ENCODE assay signal across 30 cellular contexts in the genomic region with DNA sequence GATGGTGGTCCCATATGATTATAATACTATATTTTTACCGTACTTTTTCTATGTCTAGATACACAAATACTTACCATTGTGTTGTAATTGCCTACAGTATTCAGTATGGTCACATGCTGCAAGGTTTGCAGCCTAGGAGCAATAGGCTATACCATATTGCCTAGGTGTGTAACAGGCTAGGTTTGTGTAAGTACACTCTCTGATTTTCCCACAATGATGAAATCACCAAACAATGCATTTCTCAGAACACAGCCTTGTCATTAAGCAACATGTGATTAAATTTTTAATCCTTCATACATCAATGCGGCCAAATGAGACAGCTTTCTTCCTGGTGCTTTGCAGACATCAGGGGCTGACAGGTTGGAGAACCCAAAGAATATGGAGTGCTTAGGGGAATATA. TPM values are rescaled to one million over a fixed set of nuclear protein-coding genes. Genes with fewer than 3 reads are reported as not detected.
"Had no signal": no experiment of that assay in that cellular context is flagged by ENCODE, and none has a peak within 500 bp of the region (broad histone marks: within the 10 kb centered on the region; RNA-seq: fewer than 3 reads in every experiment).

No MANE protein-coding gene starts in this region.

- H3K36me3 ChIP-seq: colonic mucosa, esophagus squamous epithelium, lower lobe of right lung, pancreas, suprapubic skin, transverse colon, upper lobe of right lung, uterus had no signal

- H3K36me3 Mint-ChIP-seq: naive thymus-derived CD8-positive, alpha-beta T cell had no signal

- H3K9me3 Mint-ChIP-seq: dendritic cell treated with granulocyte-macrophage colony-stimulating factor and Interleukin-4, amounts not matched to agents 40 ng/mL and 50 ng/mL, for 4 days; endodermal cell; naive thymus-derived CD8-positive, alpha-beta T cell; nephron progenitor cell; stimulated activated naive CD8-positive, alpha-beta T cell treated with anti-CD3 and anti-CD28 coated beads, Interleukin-15, amount 100 ng/mL, for 72 hours had no signal

- H3K4me3 ChIP-seq: colonic mucosa, esophagus squamous epithelium, lower lobe of right lung, pancreas, smooth muscle cell, suprapubic skin, transverse colon, upper lobe of right lung, uterus had no signal

- H3K27ac Mint-ChIP-seq: dendritic cell treated with granulocyte-macrophage colony-stimulating factor and Interleukin-4, amounts not matched to agents 40 ng/mL and 50 ng/mL, for 4 days; endodermal cell; naive thymus-derived CD8-positive, alpha-beta T cell; nephron progenitor cell had no signal

- DNase-seq: colonic mucosa; effector CD8-positive, alpha-beta T cell; endodermal cell; esophagus squamous epithelium; foreskin melanocyte; left ventricle myocardium superior; lower lobe of right lung; naive thymus-derived CD8-positive, alpha-beta T cell; nephron progenitor cell; nucleus accumbens; pancreas; retina; stimulated activated CD4-positive, alpha-beta T cell treated with anti-CD3 and anti-CD28 coated beads, Interleukin-12 subunit alpha, Interleukin-12 subunit beta, amount 100 ng/mL, for 4 hours; stimulated activated CD4-positive, alpha-beta T cell treated with anti-CD3 and anti-CD28 coated beads, Interleukin-1b, Interleukin-23, amount 100 ng/mL, for 48 hours; stimulated activated CD4-positive, alpha-beta T cell treated with anti-CD3 and anti-CD28 coated beads, Interleukin-4, amount 100 ng/mL, for 1 hour; stimulated activated CD8-positive, alpha-beta memory T cell treated with anti-CD3 and anti-CD28 coated beads, Interleukin-4, amount 100 ng/mL, for 48 hours; stimulated activated naive CD4-positive, alpha-beta T cell; stimulated activated naive CD8-positive, alpha-beta T cell treated with anti-CD3 and anti-CD28 coated beads, Interleukin-15, amount 100 ng/mL, for 72 hours; transverse colon; upper lobe of right lung; uterus had no signal

- H3K9me3 ChIP-seq: colonic mucosa, esophagus squamous epithelium, lower lobe of right lung, pancreas, suprapubic skin, transverse colon, upper lobe of right lung, uterus had no signal

- H3K4me1 ChIP-seq: colonic mucosa, esophagus squamous epithelium, lower lobe of right lung, pancreas, suprapubic skin, transverse colon, upper lobe of right lung, uterus had no signal

- H3K27me3 Mint-ChIP-seq: stimulated activated naive CD8-positive, alpha-beta T cell treated with anti-CD3 and anti-CD28 coated beads, Interleukin-15, amount 100 ng/mL, for 72 hours had no signal

- H3K4me3 Mint-ChIP-seq: dendritic cell treated with granulocyte-macrophage colony-stimulating factor and Interleukin-4, amounts not matched to agents 40 ng/mL and 50 ng/mL, for 4 days; endodermal cell; naive thymus-derived CD8-positive, alpha-beta T cell; nephron progenitor cell; stimulated activated naive CD8-positive, alpha-beta T cell treated with anti-CD3 and anti-CD28 coated beads, Interleukin-15, amount 100 ng/mL, for 72 hours had no signal

- H3K27me3 ChIP-seq: colonic mucosa, pancreas, uterus had no signal

- ATAC-seq: left ventricle myocardium superior; lower lobe of right lung; naive thymus-derived CD8-positive, alpha-beta T cell; pancreas; sciatic nerve; stimulated activated naive CD8-positive, alpha-beta T cell treated with anti-CD3 and anti-CD28 coated beads, Interleukin-15, amount 100 ng/mL, for 72 hours; upper lobe of right lung had no signal

- H3K27ac ChIP-seq: colonic mucosa, esophagus squamous epithelium, lower lobe of right lung, pancreas, suprapubic skin, transverse colon, upper lobe of right lung, uterus had no signal

RNA-seq across cellular contexts. Expression of a gene that starts 37.3 kb away (rescaled TPM):
- total RNA-seq: myocyte had no signal

RNA-seq across cellular contexts. Expression of a gene that starts 59.7 kb away (rescaled TPM):
- total RNA-seq: colonic mucosa; endodermal cell; epithelial cell of proximal tubule; esophagus squamous epithelium; left ventricle myocardium superior; lower lobe of right lung; mesenteric fat pad; myocyte; naive thymus-derived CD8-positive, alpha-beta T cell; posterior vena cava; pulmonary artery endothelial cell; smooth muscle cell; suprapubic skin; transverse colon; upper lobe of right lung; uterus had no signal
